8 cellular contexts compared by ENCODE assay signal in the genomic region with DNA sequence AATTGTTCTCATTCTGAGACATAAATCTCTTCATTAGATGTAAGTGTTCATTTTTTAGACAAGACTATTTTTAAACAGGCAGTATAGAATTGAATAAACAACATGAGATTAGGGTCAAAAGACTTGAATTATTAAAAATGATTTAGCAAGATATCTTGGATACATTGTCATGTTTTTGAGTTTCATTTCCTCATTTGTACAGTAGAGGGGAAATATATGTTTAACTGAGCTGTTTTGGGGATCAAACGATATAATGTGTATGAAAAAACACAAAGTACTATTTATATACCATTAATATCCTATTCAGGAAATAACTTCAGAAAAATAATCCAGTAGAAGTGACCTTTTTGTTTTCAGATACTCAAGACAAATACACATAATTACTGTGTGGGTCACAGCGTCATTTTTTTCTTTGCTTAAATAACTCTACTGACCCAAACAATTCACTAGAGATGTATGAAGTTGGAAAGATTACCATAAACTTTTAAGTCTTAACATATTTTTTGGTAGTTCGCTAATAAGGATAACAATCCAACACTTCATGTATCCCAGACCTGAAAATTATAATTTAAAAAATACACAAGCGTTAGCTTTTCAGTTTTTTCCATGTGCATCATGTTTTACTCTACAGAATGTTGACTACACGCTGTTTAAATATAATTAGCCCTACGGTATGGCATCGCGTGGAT. TPM values are rescaled to one million over a fixed set of nuclear protein-coding genes. Genes with fewer than 3 reads are reported as not detected.
DNase-seq lines count a peak whose midpoint lies in the region; TF ChIP-seq lines count a peak whose summit lies in the region.

No MANE protein-coding gene starts in this region.

- no peak overlapping the region for H3K9ac ChIP-seq in GM23248

- peak overlapping the region; percentile 72; the same call in 1 of the 2 replicates for H2AFZ ChIP-seq in GM23248

- peaks cover 52% of the 10 kb centered on the region for H3K27me3 ChIP-seq in GM23248 (replicated peaks; ENCODE audit: insufficient read depth)
- no peaks in the 10 kb centered on the region for H3K27me3 ChIP-seq in Peyer's patch

- H3K79me2 ChIP-seq in GM23248 (ENCODE audit: insufficient read depth), result no peaks in the 10 kb centered on the region

- peaks cover 8% of the 10 kb centered on the region for H3K27me3 Mint-ChIP-seq in progenitor cell of endocrine pancreas

- H4K20me1 ChIP-seq in GM23248 (ENCODE audit: insufficient read depth), result no peaks in the 10 kb centered on the region

- no peaks in the 10 kb centered on the region for H3K36me3 Mint-ChIP-seq in progenitor cell of endocrine pancreas (ENCODE audit: insufficient read depth)

- H3K4me3 ChIP-seq in GM23248 (no peak overlapping the region), Peyer's patch (peak overlapping the region in 3 of 4 donors; percentile 47 to 81 (median 78)), fibroblast of the aortic adventitia (ENCODE audit: low read depth, low read length) (peak overlapping the region; percentile 70), foreskin fibroblast (ENCODE audit: low read depth in 1 of 2, low read length in 2 of 2) (peak overlapping the region in 1 of 2 donors; percentile 76)

- H3K9me2 ChIP-seq in GM23248 (ENCODE audit: insufficient read depth), result no peaks in the 10 kb centered on the region

- in situ Hi-C loops in GM23248 (cut with MboI), result no loop called here

- DNase-seq in GM23248 (no peak), Peyer's patch (no peak), fibroblast of the aortic adventitia (ENCODE audit: low read depth) (no peak), progenitor cell of endocrine pancreas (ENCODE audit: low spot score, unreplicated experiment) (no peak), foreskin fibroblast (no peak), NCI-H2171 (lab: John Stamatoyannopoulos, UW) (no peak)
- DNase-seq in stimulated activated naive CD4-positive, alpha-beta T cell (lab: John Stamatoyannopoulos, UW), result no peak
- DNase-seq in activated CD4-positive, CD25-positive, alpha-beta regulatory T cell treated with anti-CD3 and anti-CD28 coated beads, Interleukin-2, amount 50 U/mL, for 72 hours, result no peak

- H3K4me3 Mint-ChIP-seq in progenitor cell of endocrine pancreas (ENCODE audit: low read depth), result peak overlapping the region; percentile 97

- H3K9me3 Mint-ChIP-seq in progenitor cell of endocrine pancreas (ENCODE audit: low read depth), result no peaks in the 10 kb centered on the region

- H3K4me1 ChIP-seq in GM23248 (ENCODE audit: insufficient read depth) (no peaks in the 10 kb centered on the region), Peyer's patch (no peaks in the 10 kb centered on the region)

- H3K9me3 ChIP-seq in GM23248 (ENCODE audit: low read depth) (no peaks in the 10 kb centered on the region), Peyer's patch (no peaks in the 10 kb centered on the region)

- TF ChIP-seq CTCF in Peyer's patch (IDR thresholded peaks at IDR 0.05), result no peak
- TF ChIP-seq CTCF in fibroblast of the aortic adventitia (IDR thresholded peaks at IDR 0.05; ENCODE audit: insufficient read depth, low read length), result no peak
- no peak for TF ChIP-seq CTCF in progenitor cell of endocrine pancreas (IDR thresholded peaks at IDR 0.05; ENCODE audit: unreplicated experiment)
- TF ChIP-seq CTCF in foreskin fibroblast (IDR thresholded peaks at IDR 0.05; ENCODE audit: low read depth, low read length), result no peak

- H3K27ac Mint-ChIP-seq in progenitor cell of endocrine pancreas, result peak overlapping the region; percentile 100

- H3F3A ChIP-seq in GM23248 (ENCODE audit: insufficient read depth), result no peaks in the 10 kb centered on the region

- H3K27ac ChIP-seq in GM23248 (no peak overlapping the region), Peyer's patch (peak overlapping the region in 2 of 4 donors; percentile 71 to 82)

- H3K4me2 ChIP-seq in GM23248 (ENCODE audit: unreplicated experiment), result no peak overlapping the region

- 10 to 13% methylated on average over 8 of the region's 8 CpGs for WGBS in GM23248 (ENCODE audit: low coverage in 1 of 2, low lambda C conversion rate in 2 of 2, missing lambda C conversion rate in 2 of 2), 2 experiments

- peaks cover 11% of the 10 kb centered on the region for H3K4me1 Mint-ChIP-seq in progenitor cell of endocrine pancreas (ENCODE audit: low read depth)

- TF ChIP-seq POLR2A in Peyer's patch (IDR thresholded peaks at IDR 0.05), result no peak

- H3K36me3 ChIP-seq in GM23248 (ENCODE audit: low read depth), result no peaks in the 10 kb centered on the region
- no peaks in the 10 kb centered on the region for H3K36me3 ChIP-seq in Peyer's patch

RNA-seq across cellular contexts. Expression of a gene that starts 0.9 kb away (rescaled TPM):
- not detected in 2 replicates for total RNA-seq in GM23248 (2014; rRNA removed; shearing (Covaris generic))
- polyA plus RNA-seq in GM23248 (2016; fragmentation: Nextera tagmentation; extraction: Ambion mirVana), result not detected in 2 replicates
- total RNA-seq in Peyer's patch (10 to 100 TPM in 1 of 4 donors, 1 to 10 TPM in 3; 1.5 to 10.9 (median 3.7) TPM), fibroblast of the aortic adventitia (ENCODE audit: low replicate concordance) (0.54 TPM in 1 of 2 replicates, not detected in the other), progenitor cell of endocrine pancreas (18.0 and 23.0 TPM in 2 replicates)
